ENCODE assay signal across 21 cellular contexts in genomic region chr17:54902611-54903010, GRCh38. TPM values are rescaled to one million over a fixed set of nuclear protein-coding genes. Genes with fewer than 3 reads are reported as not detected.
"Had no signal": no experiment of that assay in that cellular context is flagged by ENCODE, and none has a peak within 500 bp of the region (broad histone marks: within the 10 kb centered on the region; RNA-seq: fewer than 3 reads in every experiment).

No MANE protein-coding gene starts in this region.

- ATAC-seq: natural killer cell treated with Interleukin-12 subunit alpha and Interleukin-12 subunit beta and Interleukin-15 and Interleukin-18, amount 100 ng/mL, for 72 hours; stimulated activated memory B cell treated with anti-CD40 and anti-IgM and Interleukin-4, amounts not matched to agents 10 μg/mL and 1 μg/mL and 100 μg/mL, for 72 hours had no signal

- H3K36me3 ChIP-seq: lower lobe of right lung, neutrophil, ovary, prostate gland, stomach, suprapubic skin, tibial nerve had no signal

- H3K9me3 ChIP-seq: lower lobe of right lung, neutrophil, ovary, prostate gland, stomach, suprapubic skin, tibial nerve had no signal

- H3K9me3 Mint-ChIP-seq: activated naive CD4-positive, alpha-beta T cell treated with anti-CD3 and anti-CD28 coated beads for 36 hours; activated naive CD8-positive, alpha-beta T cell treated with anti-CD3 and anti-CD28 coated beads, Interleukin-2, amount 10 ng/mL, durations not matched to agents 7 days and 5 days; natural killer cell treated with Interleukin-12 subunit alpha and Interleukin-12 subunit beta and Interleukin-15 and Interleukin-18, amount 100 ng/mL, for 72 hours; stimulated activated memory B cell treated with anti-CD40 and anti-IgM and Interleukin-4, amounts not matched to agents 10 μg/mL and 1 μg/mL and 100 μg/mL, for 72 hours had no signal

- H3K4me3 ChIP-seq: lower lobe of right lung, ovary, suprapubic skin, tibial nerve had no signal

- H3K27me3 ChIP-seq: ovary had no signal

- H3K36me3 Mint-ChIP-seq: activated naive CD8-positive, alpha-beta T cell treated with anti-CD3 and anti-CD28 coated beads, Interleukin-2, amount 10 ng/mL, durations not matched to agents 7 days and 5 days; natural killer cell treated with Interleukin-12 subunit alpha and Interleukin-12 subunit beta and Interleukin-15 and Interleukin-18, amount 100 ng/mL, for 72 hours; stimulated activated memory B cell treated with anti-CD40 and anti-IgM and Interleukin-4, amounts not matched to agents 10 μg/mL and 1 μg/mL and 100 μg/mL, for 72 hours had no signal

- H3K4me1 Mint-ChIP-seq: stimulated activated memory B cell treated with anti-CD40 and anti-IgM and Interleukin-4, amounts not matched to agents 10 μg/mL and 1 μg/mL and 100 μg/mL, for 72 hours had no signal

- DNase-seq: activated CD4-positive, alpha-beta T cell treated with anti-CD3 and anti-CD28 coated beads for 4 hours; activated CD4-positive, alpha-beta T cell treated with anti-CD3 and anti-CD28 coated beads, Interleukin-2, amount 50 U/mL, for 48 hours; activated CD4-positive, CD25-positive, alpha-beta regulatory T cell; activated CD8-positive, alpha-beta memory T cell treated with anti-CD3 and anti-CD28 coated beads, Interleukin-2, amount 50 U/mL, for 48 hours; activated naive CD4-positive, alpha-beta T cell treated with anti-CD3 and anti-CD28 coated beads for 36 hours; activated naive CD8-positive, alpha-beta T cell treated with anti-CD3 and anti-CD28 coated beads, Interleukin-2, amount 10 ng/mL, durations not matched to agents 7 days and 5 days; activated T-cell treated with anti-CD3 and anti-CD28 coated beads, Interleukin-2, amount 50 U/mL, for 48 hours; amniotic stem cell; cerebellar nuclear complex; cortex of kidney; stimulated activated CD4-positive, alpha-beta T cell treated with anti-CD3 and anti-CD28 coated beads, Interleukin-2, amount 100 ng/mL, for 24 hours; T-helper 9 cell had no signal

- H3K4me3 Mint-ChIP-seq: activated naive CD4-positive, alpha-beta T cell treated with anti-CD3 and anti-CD28 coated beads for 36 hours; activated naive CD8-positive, alpha-beta T cell treated with anti-CD3 and anti-CD28 coated beads, Interleukin-2, amount 10 ng/mL, durations not matched to agents 7 days and 5 days; natural killer cell treated with Interleukin-12 subunit alpha and Interleukin-12 subunit beta and Interleukin-15 and Interleukin-18, amount 100 ng/mL, for 72 hours; stimulated activated memory B cell treated with anti-CD40 and anti-IgM and Interleukin-4, amounts not matched to agents 10 μg/mL and 1 μg/mL and 100 μg/mL, for 72 hours had no signal

- H3K27ac ChIP-seq: neutrophil, ovary, suprapubic skin, tibial nerve had no signal

- H3K27ac Mint-ChIP-seq: activated naive CD4-positive, alpha-beta T cell treated with anti-CD3 and anti-CD28 coated beads for 36 hours; activated naive CD8-positive, alpha-beta T cell treated with anti-CD3 and anti-CD28 coated beads, Interleukin-2, amount 10 ng/mL, durations not matched to agents 7 days and 5 days; natural killer cell treated with Interleukin-12 subunit alpha and Interleukin-12 subunit beta and Interleukin-15 and Interleukin-18, amount 100 ng/mL, for 72 hours; stimulated activated memory B cell treated with anti-CD40 and anti-IgM and Interleukin-4, amounts not matched to agents 10 μg/mL and 1 μg/mL and 100 μg/mL, for 72 hours had no signal

RNA-seq across cellular contexts. Expression of gene TOM1L1, which starts 2.0 kb away (rescaled TPM):
- total RNA-seq: activated naive CD8-positive, alpha-beta T cell treated with anti-CD3 and anti-CD28 coated beads, Interleukin-2, amount 10 ng/mL, durations not matched to agents 7 days and 5 days; natural killer cell treated with Interleukin-12 subunit alpha and Interleukin-12 subunit beta and Interleukin-15 and Interleukin-18, amount 100 ng/mL, for 72 hours had no signal
